In genomic region chr4:15963568-15963967, GRCh38 we compare ENCODE assay signal across 9 cellular contexts. TPM values are rescaled to one million over a fixed set of nuclear protein-coding genes. Genes with fewer than 3 reads are reported as not detected.
DNase-seq lines count a peak whose midpoint lies in the region; ATAC-seq and TF ChIP-seq lines count a peak whose summit lies in the region.
"Had no signal": no experiment of that assay in that cellular context is flagged by ENCODE, and none has a peak within 500 bp of the region (broad histone marks: within the 10 kb centered on the region; RNA-seq: fewer than 3 reads in every experiment).

No MANE protein-coding gene starts in this region.

- H3K27ac Mint-ChIP-seq in naive B cell: peak overlapping the region in 1 of 6 donors; percentile 76

- intact Hi-C loops in dorsolateral prefrontal cortex (cut with DNase I): no loop called here

- H3K27me3 ChIP-seq in dorsolateral prefrontal cortex: peaks cover 0 to 3% (median 0%) of the 10 kb centered on the region in 45 donors

- peaks cover 5 to 12% of the 10 kb centered on the region in 2 donors for H3K36me3 Mint-ChIP-seq in naive B cell

- H3K4me3 ChIP-seq in NB4 (ENCODE audit: low read depth, low read length) (no peak overlapping the region), dorsolateral prefrontal cortex (no peak overlapping the region)

- TF ChIP-seq POLR2A in NB4 (IDR thresholded peaks at IDR 0.05; ENCODE audit: extremely low read depth, insufficient read length): no peak

- H3K27me3 Mint-ChIP-seq in naive B cell: peaks cover 0 to 3% (median 0%) of the 10 kb centered on the region in 3 donors

- H3K4me1 Mint-ChIP-seq in naive B cell: peaks cover 0 to 15% (median 9%) of the 10 kb centered on the region in 3 donors

- H3K27ac ChIP-seq in dorsolateral prefrontal cortex: no peak overlapping the region

- DNase-seq in NB4 (ENCODE audit: low read depth) (peak; percentile 22), naive B cell (peak; percentile 54), COR-L47 (lab: John Stamatoyannopoulos, UW) (no peak), dorsolateral prefrontal cortex (no peak)

- peak; percentile 57 for ATAC-seq in GM18498 (IDR thresholded peaks at IDR 0.05; ENCODE audit: unreplicated experiment)
- ATAC-seq in GM21717 (IDR thresholded peaks at IDR 0.05; ENCODE audit: unreplicated experiment): peak; percentile 78
- ATAC-seq in naive B cell (ENCODE audit: low read depth in 2 of 2): peak; percentile 97 to 98
- no peak for ATAC-seq in HG03097 (IDR thresholded peaks at IDR 0.05; ENCODE audit: low FRiP score, unreplicated experiment)
- ATAC-seq in GM18517 (IDR thresholded peaks at IDR 0.05; ENCODE audit: unreplicated experiment): no peak

- peaks cover 0 to 12% (median 6%) of the 10 kb centered on the region in 7 donors for H3K9me3 Mint-ChIP-seq in naive B cell

- H3K4me3 Mint-ChIP-seq in naive B cell: peak overlapping the region in 1 of 8 donors; percentile 8

- TF ChIP-seq CTCF in NB4 (IDR thresholded peaks at IDR 0.05; ENCODE audit: low read depth, low read length): no peak
- TF ChIP-seq CTCF in dorsolateral prefrontal cortex (IDR thresholded peaks at IDR 0.05 in 54 of 56, conservative IDR thresholded peaks at IDR 0.05 in 2 of 56; ENCODE audit: low read depth in 1 of 56, partially characterized antibody in 56 of 56): no peak

RNA-seq across cellular contexts. Expression of gene FGFBP2, which starts 0.6 kb away (rescaled TPM):
- polyA plus RNA-seq in naive B cell (ENCODE audit: low read depth in 6 of 6): 1 to 10 TPM in 4 of 6 donors, under 1 TPM in 2; 0.55 to 2.2 (median 1.6) TPM
- total RNA-seq in dorsolateral prefrontal cortex: 1 to 10 TPM in 14 of 120 experiments, under 1 TPM in 32, not detected in 74; 0.40 to 1.7 (median 0.86) TPM
- total RNA-seq: dermis microvascular lymphatic vessel endothelial cell had no signal

RNA-seq across cellular contexts. Expression of gene FGFBP1, which starts 25.0 kb away (rescaled TPM):
- polyA plus RNA-seq in naive B cell (ENCODE audit: low read depth in 6 of 6): not detected
- total RNA-seq in dorsolateral prefrontal cortex: not detected
- total RNA-seq: dermis microvascular lymphatic vessel endothelial cell had no signal

Comparison
In these comparisons a context has a peak if more than half of its experiments do, and no peak if none do; other contexts are left out.
1. ATAC-seq: peak in GM18498 (single experiment), GM21717 (single experiment) and naive B cell (2 of 2); none in HG03097 (single experiment) and GM18517 (single experiment).
2. DNase-seq: peak in NB4 (single experiment) and naive B cell (single experiment); none in COR-L47 (single experiment) and dorsolateral prefrontal cortex (0 of 10).